Comparison of ENCODE assay signal across 8 cellular contexts in the genomic region with DNA sequence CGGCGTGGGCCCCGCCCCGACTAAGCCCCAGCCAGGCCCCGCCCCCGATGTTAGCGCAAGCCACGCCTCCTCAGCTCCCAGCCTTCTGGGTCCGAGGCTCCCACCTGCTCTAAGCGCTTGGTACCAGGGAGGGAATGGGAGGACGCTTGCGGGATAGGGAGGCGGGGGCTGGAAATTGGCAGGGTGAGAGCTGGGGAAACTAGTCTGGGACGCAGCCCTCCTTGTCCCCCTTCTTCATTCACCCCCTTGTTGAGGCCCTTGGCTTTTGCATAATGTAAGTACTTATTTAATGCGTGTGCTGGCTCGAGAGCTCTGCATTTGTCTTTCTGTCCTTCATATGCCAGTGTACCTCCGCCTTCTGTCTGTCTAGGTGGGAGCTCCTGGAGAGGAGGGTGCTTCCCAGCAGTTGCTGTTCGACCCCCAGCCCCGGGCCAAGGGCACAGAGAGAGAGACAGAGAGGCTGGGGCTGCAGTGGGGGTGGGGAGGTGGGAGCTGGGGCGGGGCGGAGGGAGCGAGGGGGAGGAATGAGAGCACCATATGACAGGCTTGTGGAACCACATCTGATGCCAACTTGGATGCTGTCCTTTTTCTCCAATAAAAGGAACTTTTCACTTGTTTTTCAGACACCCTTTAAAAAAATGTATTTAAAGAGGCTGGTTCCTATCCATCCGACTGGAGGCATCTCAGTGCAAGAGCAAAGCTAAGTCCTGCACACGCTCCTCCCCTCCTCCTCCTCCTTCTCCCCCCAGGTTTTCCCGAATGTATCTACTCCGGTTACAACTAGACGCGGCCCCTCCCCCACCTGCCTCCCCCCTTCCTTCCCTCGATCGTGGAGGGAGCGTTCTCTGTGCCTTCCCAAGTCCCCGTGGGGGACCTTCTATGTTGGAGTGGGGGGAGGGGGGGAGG. TPM values are rescaled to one million over a fixed set of nuclear protein-coding genes. Genes with fewer than 3 reads are reported as not detected.
A peak's percentile ranks its signal among the peaks of the same experiment; 100 is the strongest.
DNase-seq lines count a peak whose midpoint lies in the region; ATAC-seq, FAIRE-seq and TF ChIP-seq lines count a peak whose summit lies in the region.

No MANE protein-coding gene starts in this region.

- peak; percentile 9 for FAIRE-seq in GM18507 (lab: Jason Lieb, UNC)

- TF ChIP-seq POLR2A in lower leg skin (IDR thresholded peaks at IDR 0.05) = no peak

- intact Hi-C loops in dorsolateral prefrontal cortex (cut with DNase I) (loop anchor here (5.0 to 10.0 kb wide), 2 partner anchors 249 to 256 kb away; partner anchors contain the start of gene MED13L (in 1 of the 2)), lower leg skin (cut with DNase I; ENCODE audit: low total_unique reads) (no loop called here)

- ATAC-seq in HG03139 (IDR thresholded peaks at IDR 0.05; ENCODE audit: unreplicated experiment) (peak; percentile 49), HG02610 (IDR thresholded peaks at IDR 0.05; ENCODE audit: unreplicated experiment) (no peak)

- TF ChIP-seq CTCF in dorsolateral prefrontal cortex (IDR thresholded peaks at IDR 0.05 in 54 of 56, conservative IDR thresholded peaks at IDR 0.05 in 2 of 56; ENCODE audit: low read depth in 1 of 56, partially characterized antibody in 56 of 56) (no peak), lower leg skin (IDR thresholded peaks at IDR 0.05) (no peak)

- H3K4me3 ChIP-seq in dorsolateral prefrontal cortex (peak overlapping the region; percentile 44 to 83 (median 66)), lower leg skin (ENCODE audit: low read depth, poor library complexity, severe bottlenecking) (peak overlapping the region; percentile 29)

- 0% methylated on average over 32 of the region's 32 CpGs for WGBS in lower leg skin, 2 donors

- DNase-seq in GM18507 (ENCODE audit: extremely low spot score, insufficient read length, low read depth) (peak; percentile 63), NCI-H526 (lab: John Stamatoyannopoulos, UW) (peak; percentile 61 to 91), dorsolateral prefrontal cortex (peak; percentile 62 to 94 (median 81)), lower leg skin (ENCODE audit: low spot score in 2 of 2) (peak; percentile 75 to 95)
- DNase-seq in activated CD4-positive, alpha-beta T cell treated with anti-CD3 and anti-CD28 coated beads, Interleukin-2, amount 50 U/mL, for 48 hours = peak; percentile 82 to 83
- peak; percentile 69 to 79 for DNase-seq in stimulated activated CD4-positive, alpha-beta T cell treated with anti-CD3 and anti-CD28 coated beads, Interleukin-4, amount 100 ng/mL, for 4 hours

- peak overlapping the region in 55 of 59 donors; percentile 10 to 93 (median 78) for H3K27ac ChIP-seq in dorsolateral prefrontal cortex

- no peaks in the 10 kb centered on the region for H3K27me3 ChIP-seq in dorsolateral prefrontal cortex

RNA-seq across cellular contexts. Expression of gene MAP1LC3B2, which starts 25.6 kb away (rescaled TPM):
- total RNA-seq in dorsolateral prefrontal cortex (10 to 100 TPM in 17 of 120 experiments, 1 to 10 TPM in 103; 1.7 to 16.3 (median 6.4) TPM), lower leg skin (1 to 10 TPM in 3 of 4 donors, not detected in 1; 2.1 to 2.5 (median 2.3) TPM)
